ENCODE assay signal across 37 cellular contexts in genomic region chr5:109089191-109089590, GRCh38.
"Had no signal": no experiment of that assay in that cellular context is flagged by ENCODE, and none has a peak within 500 bp of the region (broad histone marks: within the 10 kb centered on the region; RNA-seq: fewer than 3 reads in every experiment).

No MANE protein-coding gene starts in this region.

- H3K36me3 ChIP-seq: breast epithelium, cardiac muscle cell, WERI-Rb-1 had no signal

- H3K9me3 ChIP-seq: breast epithelium had no signal

- H3K27ac Mint-ChIP-seq: activated B cell treated with CpG ODN at 0.5 μM for 24 hours; activated CD8-positive, alpha-beta memory T cell treated with anti-CD3 and anti-CD28 coated beads, Interleukin-2, amount 10 ng/mL, durations not matched to agents 7 days and 5 days; activated CD8-positive, alpha-beta T cell treated with anti-CD3 and anti-CD28 coated beads, Interleukin-2, amount 10 ng/mL, durations not matched to agents 7 days and 5 days; activated naive CD4-positive, alpha-beta T cell treated with anti-CD3 and anti-CD28 coated beads, Interleukin-2, amount 10 ng/mL, durations not matched to agents 7 days and 5 days; activated naive CD4-positive, alpha-beta T cell treated with anti-CD3 and anti-CD28 coated beads, Interleukin-2, amount 50 U/mL, for 72 hours; activated naive CD8-positive, alpha-beta T cell treated with anti-CD3 and anti-CD28 coated beads, Interleukin-2, amount 10 ng/mL, durations not matched to agents 7 days and 5 days; activated T-cell treated with anti-CD3 and anti-CD28 coated beads, Interleukin-2, amount 50 U/mL, for 24 hours; activated T-cell treated with anti-CD3 and anti-CD28 coated beads, Interleukin-2, amount 50 U/mL, for 72 hours; brain; dendritic cell treated with granulocyte-macrophage colony-stimulating factor and Interleukin-4, amounts not matched to agents 40 ng/mL and 50 ng/mL, for 4 days; endodermal cell; T-helper 17 cell; T-helper 2 cell treated with Interferon-gamma antibody and Interleukin-4, amounts not matched to agents 5 μg/mL and 100 μg/mL, for 36 hours had no signal

- H3K9me3 Mint-ChIP-seq: activated naive CD4-positive, alpha-beta T cell treated with anti-CD3 and anti-CD28 coated beads, Interleukin-2, amount 10 ng/mL, durations not matched to agents 7 days and 5 days; activated naive CD8-positive, alpha-beta T cell treated with anti-CD3 and anti-CD28 coated beads, Interleukin-2, amount 10 ng/mL, durations not matched to agents 7 days and 5 days; activated T-cell treated with anti-CD3 and anti-CD28 coated beads, Interleukin-2, amount 50 U/mL, for 24 hours; dendritic cell treated with granulocyte-macrophage colony-stimulating factor and Interleukin-4, amounts not matched to agents 40 ng/mL and 50 ng/mL, for 4 days; endodermal cell; T-helper 2 cell treated with Interferon-gamma antibody and Interleukin-4, amounts not matched to agents 5 μg/mL and 100 μg/mL, for 36 hours had no signal

- H3K27ac ChIP-seq: breast epithelium, cardiac muscle cell, coronary artery, dorsolateral prefrontal cortex, WERI-Rb-1 had no signal

- H3K4me1 ChIP-seq: breast epithelium had no signal

- ATAC-seq: activated CD4-positive, CD25-positive, alpha-beta regulatory T cell treated with anti-CD3 and anti-CD28 coated beads, Interleukin-2, amount 50 U/mL, for 24 hours; activated CD8-positive, alpha-beta memory T cell treated with anti-CD3 and anti-CD28 coated beads, Interleukin-2, amount 10 ng/mL, durations not matched to agents 7 days and 5 days; activated CD8-positive, alpha-beta T cell treated with anti-CD3 and anti-CD28 coated beads, Interleukin-2, amount 10 ng/mL, durations not matched to agents 7 days and 5 days; activated naive CD4-positive, alpha-beta T cell treated with anti-CD3 and anti-CD28 coated beads, Interleukin-2, amount 50 U/mL, for 72 hours; activated T-cell treated with anti-CD3 and anti-CD28 coated beads, Interleukin-2, amount 50 U/mL, for 72 hours; esophagus mucosa; T-helper 17 cell had no signal

- DNase-seq: activated B cell treated with CpG ODN at 0.5 μM for 24 hours; activated CD4-positive, alpha-beta T cell treated with anti-CD3 and anti-CD28 coated beads for 48 hours; activated CD4-positive, alpha-beta T cell treated with anti-CD3 and anti-CD28 coated beads, Interleukin-2, amount 50 U/mL, for 1 hour; activated CD4-positive, alpha-beta T cell treated with anti-CD3 and anti-CD28 coated beads, Interleukin-2, amount 50 U/mL, for 48 hours; activated CD8-positive, alpha-beta memory T cell treated with anti-CD3 and anti-CD28 coated beads, Interleukin-2, amount 10 ng/mL, durations not matched to agents 7 days and 5 days; activated CD8-positive, alpha-beta memory T cell treated with anti-CD3 and anti-CD28 coated beads, Interleukin-2, amount 50 U/mL, for 4 hours; activated CD8-positive, alpha-beta T cell treated with anti-CD3 and anti-CD28 coated beads, Interleukin-2, amount 10 ng/mL, durations not matched to agents 7 days and 5 days; activated gamma-delta T cell; activated naive CD4-positive, alpha-beta T cell; activated naive CD4-positive, alpha-beta T cell treated with anti-CD3 and anti-CD28 coated beads, Interleukin-2, amount 10 ng/mL, durations not matched to agents 7 days and 5 days; activated naive CD8-positive, alpha-beta T cell treated with anti-CD3 and anti-CD28 coated beads, Interleukin-2, amount 10 ng/mL, durations not matched to agents 7 days and 5 days; activated T-cell treated with anti-CD3 and anti-CD28 coated beads for 4 hours; activated T-cell treated with anti-CD3 and anti-CD28 coated beads, Interleukin-2, amount 50 U/mL, for 24 hours; activated T-cell treated with anti-CD3 and anti-CD28 coated beads, Interleukin-2, amount 50 U/mL, for 72 hours; amniotic stem cell; anterior cingulate cortex; central memory CD4-positive, alpha-beta T cell; cerebellar nuclear complex; dorsolateral prefrontal cortex; effector memory CD4-positive, alpha-beta T cell; endodermal cell; foreskin fibroblast; head of caudate nucleus; T-helper 1 cell; T-helper 17 cell; T1000; WERI-Rb-1 had no signal

- H3K27me3 Mint-ChIP-seq: activated B cell treated with CpG ODN at 0.5 μM for 24 hours; activated CD8-positive, alpha-beta memory T cell treated with anti-CD3 and anti-CD28 coated beads, Interleukin-2, amount 10 ng/mL, durations not matched to agents 7 days and 5 days; activated naive CD4-positive, alpha-beta T cell treated with anti-CD3 and anti-CD28 coated beads, Interleukin-2, amount 10 ng/mL, durations not matched to agents 7 days and 5 days; activated naive CD8-positive, alpha-beta T cell treated with anti-CD3 and anti-CD28 coated beads, Interleukin-2, amount 10 ng/mL, durations not matched to agents 7 days and 5 days; activated T-cell treated with anti-CD3 and anti-CD28 coated beads, Interleukin-2, amount 50 U/mL, for 24 hours; brain; dendritic cell treated with granulocyte-macrophage colony-stimulating factor and Interleukin-4, amounts not matched to agents 40 ng/mL and 50 ng/mL, for 4 days; T-helper 17 cell had no signal

- H3K4me3 ChIP-seq: breast epithelium, cardiac muscle cell, coronary artery, dorsolateral prefrontal cortex had no signal

- H3K4me1 Mint-ChIP-seq: activated B cell treated with CpG ODN at 0.5 μM for 24 hours; activated CD8-positive, alpha-beta memory T cell treated with anti-CD3 and anti-CD28 coated beads, Interleukin-2, amount 10 ng/mL, durations not matched to agents 7 days and 5 days; activated naive CD4-positive, alpha-beta T cell treated with anti-CD3 and anti-CD28 coated beads, Interleukin-2, amount 10 ng/mL, durations not matched to agents 7 days and 5 days; activated naive CD8-positive, alpha-beta T cell treated with anti-CD3 and anti-CD28 coated beads, Interleukin-2, amount 10 ng/mL, durations not matched to agents 7 days and 5 days; brain; endodermal cell; T-helper 17 cell had no signal

- H3K36me3 Mint-ChIP-seq: activated CD8-positive, alpha-beta memory T cell treated with anti-CD3 and anti-CD28 coated beads, Interleukin-2, amount 10 ng/mL, durations not matched to agents 7 days and 5 days; activated naive CD4-positive, alpha-beta T cell treated with anti-CD3 and anti-CD28 coated beads, Interleukin-2, amount 10 ng/mL, durations not matched to agents 7 days and 5 days had no signal

- H3K27me3 ChIP-seq: breast epithelium, cardiac muscle cell, dorsolateral prefrontal cortex had no signal

- FAIRE-seq: frontal cortex had no signal

- H3K4me3 Mint-ChIP-seq: activated B cell treated with CpG ODN at 0.5 μM for 24 hours; activated CD8-positive, alpha-beta memory T cell treated with anti-CD3 and anti-CD28 coated beads, Interleukin-2, amount 10 ng/mL, durations not matched to agents 7 days and 5 days; activated CD8-positive, alpha-beta T cell treated with anti-CD3 and anti-CD28 coated beads, Interleukin-2, amount 10 ng/mL, durations not matched to agents 7 days and 5 days; activated naive CD4-positive, alpha-beta T cell treated with anti-CD3 and anti-CD28 coated beads, Interleukin-2, amount 10 ng/mL, durations not matched to agents 7 days and 5 days; activated naive CD8-positive, alpha-beta T cell treated with anti-CD3 and anti-CD28 coated beads, Interleukin-2, amount 10 ng/mL, durations not matched to agents 7 days and 5 days; activated T-cell treated with anti-CD3 and anti-CD28 coated beads, Interleukin-2, amount 50 U/mL, for 24 hours; activated T-cell treated with anti-CD3 and anti-CD28 coated beads, Interleukin-2, amount 50 U/mL, for 72 hours; brain; dendritic cell treated with granulocyte-macrophage colony-stimulating factor and Interleukin-4, amounts not matched to agents 40 ng/mL and 50 ng/mL, for 4 days; endodermal cell; T-helper 17 cell; T-helper 2 cell treated with Interferon-gamma antibody and Interleukin-4, amounts not matched to agents 5 μg/mL and 100 μg/mL, for 36 hours had no signal
